13 cellular contexts compared by ENCODE assay signal in the genomic region with DNA sequence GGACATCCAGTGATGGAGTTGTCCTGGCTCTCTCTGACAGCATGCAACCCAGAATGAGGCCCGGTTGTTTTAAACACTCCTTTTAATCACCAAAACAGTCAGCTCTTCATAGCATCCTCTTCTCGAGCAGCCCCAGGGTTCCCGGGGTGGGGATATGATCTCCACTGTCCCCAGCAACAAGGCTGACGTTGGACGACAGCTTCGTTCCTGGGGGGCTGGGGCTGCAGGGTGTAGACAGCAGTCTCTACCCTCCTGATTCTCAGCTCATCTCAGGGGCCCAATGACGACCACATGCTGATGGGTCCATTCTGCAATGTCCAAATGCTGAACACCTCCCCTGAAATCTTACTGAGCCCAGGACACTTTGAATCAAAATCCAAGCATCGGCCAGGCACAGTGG. TPM values are rescaled to one million over a fixed set of nuclear protein-coding genes. Genes with fewer than 3 reads are reported as not detected.
A peak's percentile ranks its signal among the peaks of the same experiment; 100 is the strongest.
DNase-seq lines count a peak whose midpoint lies in the region; TF ChIP-seq lines count a peak whose summit lies in the region.
"Had no signal": no experiment of that assay in that cellular context is flagged by ENCODE, and none has a peak within 500 bp of the region (broad histone marks: within the 10 kb centered on the region; RNA-seq: fewer than 3 reads in every experiment).

No MANE protein-coding gene starts in this region.

- no peak overlapping the region for H3K27ac ChIP-seq in CD8-positive, alpha-beta memory T cell (ENCODE audit: low read depth, low read length)
- no peak overlapping the region for H3K27ac ChIP-seq in hepatocyte
- H3K27ac ChIP-seq: psoas muscle had no signal

- no peak overlapping the region for H3K4me3 ChIP-seq in CD8-positive, alpha-beta memory T cell (ENCODE audit: low read length)
- no peak overlapping the region for H3K4me3 ChIP-seq in hepatocyte

- no peak for DNase-seq in CD8-positive, alpha-beta memory T cell
- no peak for DNase-seq in hepatocyte (ENCODE audit: low spot score)
- DNase-seq in progenitor cell of endocrine pancreas (ENCODE audit: low spot score, unreplicated experiment) = no peak
- DNase-seq in HCEC 1CT = no peak
- no peak for DNase-seq in activated CD4-positive, CD25-positive, alpha-beta regulatory T cell treated with anti-CD3 and anti-CD28 coated beads, Interleukin-2, amount 50 U/mL, for 72 hours
- DNase-seq in DMS79 (lab: John Stamatoyannopoulos, UW) = no peak
- DNase-seq: amniotic stem cell, GDM1, NCI-H2081 treated with DMSO at 0.1 percent for 48 hours, SHP77 had no signal

- CTCF ChIA-PET in CD8-positive, alpha-beta memory T cell (lab: Charles Lee) = interaction anchor here (0.9 kb wide), 1 partner anchor 25 kb away, joined by 3 read pairs; no protein-coding TSS in a partner anchor

- no peaks in the 10 kb centered on the region for H3K27me3 ChIP-seq in CD8-positive, alpha-beta memory T cell (ENCODE audit: insufficient read depth, low read length, poor library complexity, severe bottlenecking)
- H3K27me3 ChIP-seq in hepatocyte = no peaks in the 10 kb centered on the region
- H3K27me3 ChIP-seq: MG63 had no signal

- H3K4me1 Mint-ChIP-seq in CD8-positive, alpha-beta memory T cell = peaks cover 7 to 13% (median 7%) of the 10 kb centered on the region in 3 donors
- H3K4me1 Mint-ChIP-seq in IgD-negative memory B cell = peaks cover 0 to 5% (median 4%) of the 10 kb centered on the region in 3 donors
- H3K4me1 Mint-ChIP-seq in progenitor cell of endocrine pancreas (ENCODE audit: low read depth) = peaks cover 2% of the 10 kb centered on the region

- no peaks in the 10 kb centered on the region for H3K9me3 Mint-ChIP-seq in CD8-positive, alpha-beta memory T cell
- H3K9me3 Mint-ChIP-seq in IgD-negative memory B cell = peaks cover 0 to 1% (median 0%) of the 10 kb centered on the region in 3 donors
- no peaks in the 10 kb centered on the region for H3K9me3 Mint-ChIP-seq in progenitor cell of endocrine pancreas (ENCODE audit: low read depth)

- peak overlapping the region; percentile 97 for H3K4me2 ChIP-seq in hepatocyte

- no peaks in the 10 kb centered on the region for H3K36me3 ChIP-seq in CD8-positive, alpha-beta memory T cell (ENCODE audit: insufficient read depth, low read length)
- no peaks in the 10 kb centered on the region for H3K36me3 ChIP-seq in hepatocyte (replicated peaks; ENCODE audit: insufficient read depth, low read depth)
- H3K36me3 ChIP-seq: MG63 had no signal

- H3K4me3 Mint-ChIP-seq in CD8-positive, alpha-beta memory T cell = peak overlapping the region in 5 of 7 donors; percentile 26 to 83 (median 50)
- H3K4me3 Mint-ChIP-seq in IgD-negative memory B cell (peak overlapping the region in 3 of 4 donors; percentile 30 to 83 (median 38)), progenitor cell of endocrine pancreas (ENCODE audit: low read depth) (peak overlapping the region; percentile 82)

- TF ChIP-seq CTCF in hepatocyte (IDR thresholded peaks at IDR 0.05; ENCODE audit: poor library complexity) = no peak
- TF ChIP-seq CTCF in progenitor cell of endocrine pancreas (IDR thresholded peaks at IDR 0.05; ENCODE audit: unreplicated experiment) = no peak

- no peaks in the 10 kb centered on the region for H3K79me2 ChIP-seq in hepatocyte

- WGBS in hepatocyte (ENCODE audit: low lambda C conversion rate, missing lambda C conversion rate) = 83% methylated on average over 8 of the region's 8 CpGs

- peaks cover 8% of the 10 kb centered on the region for H3K4me1 ChIP-seq in CD8-positive, alpha-beta memory T cell (ENCODE audit: insufficient read depth, low read length)
- H3K4me1 ChIP-seq in hepatocyte (ENCODE audit: insufficient read depth) = peaks cover 6% of the 10 kb centered on the region
- H3K4me1 ChIP-seq: psoas muscle had no signal

- H3K9me2 ChIP-seq in hepatocyte (replicated peaks; ENCODE audit: insufficient read depth) = no peaks in the 10 kb centered on the region

- no peak overlapping the region for H3K27ac Mint-ChIP-seq in CD8-positive, alpha-beta memory T cell
- H3K27ac Mint-ChIP-seq in IgD-negative memory B cell = no peak overlapping the region
- H3K27ac Mint-ChIP-seq in progenitor cell of endocrine pancreas = no peak overlapping the region

- H4K20me1 ChIP-seq in hepatocyte (ENCODE audit: insufficient read depth, poor library complexity, severe bottlenecking) = no peaks in the 10 kb centered on the region

- H3K36me3 Mint-ChIP-seq in CD8-positive, alpha-beta memory T cell = no peaks in the 10 kb centered on the region
- no peaks in the 10 kb centered on the region for H3K36me3 Mint-ChIP-seq in IgD-negative memory B cell
- H3K36me3 Mint-ChIP-seq in progenitor cell of endocrine pancreas (ENCODE audit: insufficient read depth) = no peaks in the 10 kb centered on the region

- no peak overlapping the region for H2AFZ ChIP-seq in hepatocyte

- no peaks in the 10 kb centered on the region for H3K9me3 ChIP-seq in CD8-positive, alpha-beta memory T cell (ENCODE audit: low read length)
- no peaks in the 10 kb centered on the region for H3K9me3 ChIP-seq in hepatocyte (ENCODE audit: low read depth)
- H3K9me3 ChIP-seq: MG63, psoas muscle had no signal

- POLR2A ChIA-PET in CD8-positive, alpha-beta memory T cell (lab: Charles Lee) = interaction anchor here (0.5 kb wide), 1 partner anchor 215 kb away, joined by 3 read pairs; no protein-coding TSS in a partner anchor

- H3K27me3 Mint-ChIP-seq in CD8-positive, alpha-beta memory T cell = peaks cover 7 to 30% of the 10 kb centered on the region in 2 donors
- H3K27me3 Mint-ChIP-seq in IgD-negative memory B cell = peaks cover 16% of the 10 kb centered on the region
- H3K27me3 Mint-ChIP-seq in progenitor cell of endocrine pancreas = peaks cover 38% of the 10 kb centered on the region

RNA-seq across cellular contexts. Expression of gene TRIM11, which starts 27.0 kb away (rescaled TPM):
- total RNA-seq in CD8-positive, alpha-beta memory T cell = 10 to 100 TPM; 38.3 to 38.8 TPM
- polyA plus RNA-seq in CD8-positive, alpha-beta memory T cell = 21.5 TPM
- 20.5 TPM for polyA plus RNA-seq in IgD-negative memory B cell
- total RNA-seq in hepatocyte = 10.4 and 13.8 TPM in 2 replicates
- 10.4 and 14.5 TPM in 2 replicates for polyA plus RNA-seq in hepatocyte
- 41.1 and 42.4 TPM in 2 replicates for total RNA-seq in progenitor cell of endocrine pancreas

RNA-seq across cellular contexts. Expression of gene TRIM17, which starts 37.0 kb away (rescaled TPM):
- 1 to 10 TPM; 1.8 to 2.1 TPM for total RNA-seq in CD8-positive, alpha-beta memory T cell
- 0.60 TPM for polyA plus RNA-seq in CD8-positive, alpha-beta memory T cell
- polyA plus RNA-seq in IgD-negative memory B cell (not detected), hepatocyte (5.7 and 7.3 TPM in 2 replicates)
- total RNA-seq in hepatocyte (2.1 and 2.4 TPM in 2 replicates), progenitor cell of endocrine pancreas (20.5 and 20.8 TPM in 2 replicates)
- total RNA-seq: psoas muscle had no signal
